In the genomic region with DNA sequence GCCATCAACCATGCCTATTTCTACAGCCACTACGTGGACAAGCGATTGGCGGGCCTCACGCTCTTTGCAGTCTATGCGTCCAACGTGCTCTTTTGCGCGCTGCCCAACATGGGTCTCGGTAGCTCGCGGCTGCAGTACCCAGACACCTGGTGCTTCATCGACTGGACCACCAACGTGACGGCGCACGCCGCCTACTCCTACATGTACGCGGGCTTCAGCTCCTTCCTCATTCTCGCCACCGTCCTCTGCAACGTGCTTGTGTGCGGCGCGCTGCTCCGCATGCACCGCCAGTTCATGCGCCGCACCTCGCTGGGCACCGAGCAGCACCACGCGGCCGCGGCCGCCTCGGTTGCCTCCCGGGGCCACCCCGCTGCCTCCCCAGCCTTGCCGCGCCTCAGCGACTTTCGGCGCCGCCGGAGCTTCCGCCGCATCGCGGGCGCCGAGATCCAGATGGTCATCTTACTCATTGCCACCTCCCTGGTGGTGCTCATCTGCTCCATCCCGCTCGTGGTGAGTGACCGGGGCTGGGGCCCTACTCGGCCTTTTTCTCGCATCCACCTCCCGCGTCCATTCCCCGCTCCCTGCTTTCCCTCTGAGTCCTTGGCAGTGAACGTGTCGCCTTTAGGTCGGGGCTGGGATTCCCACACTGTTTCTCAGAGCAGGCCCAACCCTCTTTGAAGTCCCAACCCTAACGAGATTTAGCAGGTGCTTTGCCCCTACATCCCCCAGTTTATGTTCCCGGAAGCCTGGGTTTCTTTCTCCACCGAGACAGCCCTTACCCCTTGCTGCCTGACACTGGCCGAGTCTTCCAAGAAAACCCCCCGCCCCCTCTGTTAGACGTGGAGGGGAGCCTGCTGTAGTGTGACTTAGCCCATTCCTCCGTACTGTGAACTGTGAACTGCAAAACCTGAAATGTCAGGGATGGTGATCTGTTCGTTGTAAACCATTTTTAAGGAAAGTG, we compare ENCODE assay signal across 8 cellular contexts. TPM values are rescaled to one million over a fixed set of nuclear protein-coding genes. Genes with fewer than 3 reads are reported as not detected.
DNase-seq lines count a peak whose midpoint lies in the region; ATAC-seq, FAIRE-seq and TF ChIP-seq lines count a peak whose summit lies in the region.

No MANE protein-coding gene starts in this region.

- peaks cover 11% of the 10 kb centered on the region for H3K36me3 ChIP-seq in PC-3 (ENCODE audit: low read depth, low read length)
- H3K36me3 ChIP-seq in body of pancreas (replicated peaks in 1 of 2; ENCODE audit: insufficient read depth in 1 of 2, low read depth in 2 of 2): no peaks in the 10 kb centered on the region
- peaks cover 0 to 12% of the 10 kb centered on the region in 2 experiments for H3K36me3 ChIP-seq in keratinocyte (ENCODE audit: control insufficient read depth in 2 of 2, extremely low read depth in 1 of 2, insufficient read depth in 2 of 2, low read length in 2 of 2)

- H3K4me1 ChIP-seq in PC-3 (ENCODE audit: insufficient read depth, low read length) (peaks cover 55% of the 10 kb centered on the region), body of pancreas (peaks cover 20% of the 10 kb centered on the region), keratinocyte (ENCODE audit: control insufficient read depth, extremely low read depth, insufficient read depth, low read length) (peaks cover 56% of the 10 kb centered on the region)

- H3K9me1 ChIP-seq in keratinocyte (ENCODE audit: control insufficient read depth, extremely low read depth, insufficient read depth, low read length): no peaks in the 10 kb centered on the region

- BruUV-seq in PC-3 (replicated peaks; lab: Mats Ljungman, UMichigan): no TSS peak

- no peak overlapping the region for H3K27ac ChIP-seq in PC-3 (ENCODE audit: low read length)
- peak overlapping the region; percentile 37 to 95 (median 89) for H3K27ac ChIP-seq in body of pancreas
- H3K27ac ChIP-seq in keratinocyte (ENCODE audit: control insufficient read depth, insufficient read depth, low read length): peak overlapping the region; percentile 84

- FAIRE-seq in keratinocyte (lab: Jason Lieb, UNC): no peak

- H4K20me1 ChIP-seq in PC-3 (ENCODE audit: low read length) (peaks cover 9% of the 10 kb centered on the region), keratinocyte (ENCODE audit: control insufficient read depth, extremely low read depth, insufficient read depth, low read length) (no peaks in the 10 kb centered on the region)

- POLR2A ChIA-PET in PC-3 (lab: Charles Lee; ENCODE audit: unreplicated experiment): interaction anchor here (0.5 kb wide), 1 partner anchor 66 kb away, joined by 4 read pairs; no protein-coding TSS in a partner anchor

- peaks cover 78% of the 10 kb centered on the region for H3K79me2 ChIP-seq in PC-3 (ENCODE audit: low read length)
- H3K79me2 ChIP-seq in keratinocyte (ENCODE audit: control insufficient read depth, insufficient read depth, low read length): peaks cover 69% of the 10 kb centered on the region

- 4 to 11% methylated on average over 46 to 63 of the region's 71 CpGs for WGBS in body of pancreas, 2 donors

- ATAC-seq in PC-3 (no peak), body of pancreas (no peak)

- peak in 2 of 3 donors; percentile 17 to 21 for TF ChIP-seq POLR2A in body of pancreas (IDR thresholded peaks at IDR 0.05)

- no peaks in the 10 kb centered on the region for H3K9me3 ChIP-seq in PC-3 (ENCODE audit: low read length)
- no peaks in the 10 kb centered on the region for H3K9me3 ChIP-seq in body of pancreas
- no peaks in the 10 kb centered on the region for H3K9me3 ChIP-seq in keratinocyte (ENCODE audit: control insufficient read depth, low read depth, low read length)

- DNase-seq in activated T-cell treated with anti-CD3 and anti-CD28 coated beads for 24 hours (ENCODE audit: low read depth): peak; percentile 26
- DNase-seq in activated T-cell treated with anti-CD3 and anti-CD28 coated beads for 4 hours: no peak
- DNase-seq in PC-3: no peak
- DNase-seq in body of pancreas: peak; percentile 29 to 51 (median 42)
- DNase-seq in keratinocyte (ENCODE audit: low read depth, low spot score): no peak
- DNase-seq in stimulated activated CD4-positive, alpha-beta T cell treated with anti-CD3 and anti-CD28 coated beads, Interleukin-4, amount 100 ng/mL, for 4 hours: peak; percentile 38 to 52
- no peak for DNase-seq in HK-2 (ENCODE audit: unreplicated experiment)
- no peak for DNase-seq in NCI-H2081 (lab: John Stamatoyannopoulos, UW)

- H3K4me3 ChIP-seq in PC-3 (ENCODE audit: low read length) (peak overlapping the region; percentile 90), body of pancreas (peak overlapping the region; percentile 24 to 95), keratinocyte (ENCODE audit: control insufficient read depth in 2 of 3, extremely low read depth in 1 of 3, insufficient read depth in 2 of 3, low read depth in 1 of 3, low read length in 3 of 3) (peak overlapping the region; percentile 70 to 90 (median 90))

- dilution Hi-C loops in keratinocyte (cut with MboI; ENCODE audit: extremely low pct_ligation_motif_present, low sequenced_read_pairs): no loop called here

- H3K4me2 ChIP-seq in PC-3 (ENCODE audit: low read length): peak overlapping the region; percentile 85
- H3K4me2 ChIP-seq in keratinocyte (ENCODE audit: control insufficient read depth, extremely low read depth, insufficient read depth, low read depth, low read length): peak overlapping the region; percentile 97

- CTCF ChIA-PET in PC-3 (lab: Charles Lee): no interaction called here

- TF ChIP-seq CTCF in PC-3 (conservative IDR thresholded peaks at IDR 0.05; ENCODE audit: low read depth, low read length) (no peak), body of pancreas (IDR thresholded peaks at IDR 0.05) (no peak), keratinocyte (optimal IDR thresholded peaks at IDR 0.05 in 1 of 3, IDR thresholded peaks at IDR 0.05 in 1 of 3, conservative IDR thresholded peaks at IDR 0.05 in 1 of 3; ENCODE audit: extremely low read depth in 1 of 3, insufficient read depth in 2 of 3, low read length in 3 of 3) (no peak)

- H2AFZ ChIP-seq in PC-3 (ENCODE audit: low read length) (no peak overlapping the region), keratinocyte (ENCODE audit: control insufficient read depth, low read length) (no peak overlapping the region)

- intact Hi-C loops in PC-3 (cut with micrococcal nuclease): loop anchor here (10.0 kb wide), 2 partner anchors 267 to 577 kb away; no protein-coding TSS in a partner anchor
- intact Hi-C loops in body of pancreas (cut with DNase I): loop anchor here (5.0 kb wide), 1 partner anchor 969 kb away; no protein-coding TSS in a partner anchor

- H3K9ac ChIP-seq in PC-3 (ENCODE audit: low read length) (no peak overlapping the region), keratinocyte (ENCODE audit: control insufficient read depth, extremely low read depth, insufficient read depth, low read length) (peak overlapping the region; percentile 92)

- no peaks in the 10 kb centered on the region for H3K9me2 ChIP-seq in PC-3 (replicated peaks; ENCODE audit: low read length)

- H3F3A ChIP-seq in PC-3 (ENCODE audit: low read length, unreplicated experiment): no peaks in the 10 kb centered on the region

- H3K27me3 ChIP-seq in PC-3 (ENCODE audit: low read length): no peaks in the 10 kb centered on the region
- no peaks in the 10 kb centered on the region for H3K27me3 ChIP-seq in body of pancreas
- H3K27me3 ChIP-seq in keratinocyte (ENCODE audit: control insufficient read depth, extremely low read depth, insufficient read depth, low read length): no peaks in the 10 kb centered on the region

RNA-seq across cellular contexts. Expression of a gene that starts 1.9 kb away (rescaled TPM):
- total RNA-seq in PC-3 (2014; rRNA removed): 48.5 and 49.5 TPM in 2 replicates
- total RNA-seq in body of pancreas: 10 to 100 TPM; 25.9 to 38.9 TPM
- polyA plus RNA-seq in keratinocyte: 7.5 to 12.2 TPM (median 9.5 TPM) in 3 replicates
- 2.9 TPM for polyA plus RNA-seq in keratinocyte (2011; ENCODE audit: low read depth)
- polyA plus RNA-seq in keratinocyte (2011; cell fraction: cytosol; rRNA removed): 6.0 and 7.3 TPM in 2 replicates
- 16.4 and 19.3 TPM in 2 replicates for polyA plus RNA-seq in keratinocyte (2011; cell fraction: nucleus; rRNA removed)
- 4.0 and 8.4 TPM in 2 replicates for polyA plus RNA-seq in keratinocyte (2012; ENCODE audit: low replicate concordance)
- 9.8 to 18.0 TPM (median 12.5 TPM) in 3 replicates for polyA minus RNA-seq in keratinocyte
- 50.8 TPM for polyA minus RNA-seq in keratinocyte (2011; cell fraction: cytosol; rRNA and poly(A)+ RNA removed)
- 42.4 and 43.2 TPM in 2 replicates for polyA minus RNA-seq in keratinocyte (2011; cell fraction: nucleus; rRNA and poly(A)+ RNA removed)

Comparison
In these comparisons a context has a peak if more than half of its experiments do, and no peak if none do; other contexts are left out.
1. DNase-seq: peak in activated T-cell treated with anti-CD3 and anti-CD28 coated beads for 24 hours (single experiment), body of pancreas (4 of 4) and stimulated activated CD4-positive, alpha-beta T cell treated with anti-CD3 and anti-CD28 coated beads, Interleukin-4, amount 100 ng/mL, for 4 hours (2 of 2); none in activated T-cell treated with anti-CD3 and anti-CD28 coated beads for 4 hours (single experiment), PC-3 (single experiment), keratinocyte (single experiment), HK-2 (single experiment) and NCI-H2081 (0 of 2).
2. Peak in every context shown above with its lines, with median percentiles within 50 percentile points of each other: H3K4me3 ChIP-seq.